10 cellular contexts compared by ENCODE assay signal in genomic region chr15:37015025-37015424, GRCh38.
A peak's percentile ranks its signal among the peaks of the same experiment; 100 is the strongest.
DNase-seq lines count a peak whose midpoint lies in the region; ATAC-seq, FAIRE-seq and TF ChIP-seq lines count a peak whose summit lies in the region.
"Had no signal": no experiment of that assay in that cellular context is flagged by ENCODE, and none has a peak within 500 bp of the region (broad histone marks: within the 10 kb centered on the region; RNA-seq: fewer than 3 reads in every experiment).

No MANE protein-coding gene starts in this region.

- no peak for FAIRE-seq in urothelium cell line (lab: Jason Lieb, UNC)

- WGBS in heart right ventricle, 2 donors, result 41 to 55% methylated on average over 9 of the region's 9 CpGs

- no peaks in the 10 kb centered on the region for H3K36me3 ChIP-seq in heart right ventricle
- H3K36me3 ChIP-seq in tibial artery, result no peaks in the 10 kb centered on the region

- DNase-seq in NCI-H1436 (lab: John Stamatoyannopoulos, UW) (peak; percentile 28), NCI-H1436 treated with DMSO at 0.1 percent for 48 hours (lab: John Stamatoyannopoulos, UW) (no peak), astrocyte of the cerebellum (ENCODE audit: low read depth) (peak; percentile 66), heart right ventricle (peak in 1 of 2 donors; percentile 21), tibial artery (no peak), urothelium cell line (ENCODE audit: low spot score) (no peak), G401 (ENCODE audit: low spot score) (no peak)
- DNase-seq: activated naive CD4-positive, alpha-beta T cell treated with Interleukin-2 at 50 U/mL for 16 hours; NCI-H2029 had no signal

- ATAC-seq in heart right ventricle, result peak; percentile 36 to 86 (median 79)
- no peak for ATAC-seq in HG02973 (IDR thresholded peaks at IDR 0.05; ENCODE audit: unreplicated experiment)

- no peaks in the 10 kb centered on the region for H3K27me3 ChIP-seq in heart right ventricle
- no peaks in the 10 kb centered on the region for H3K27me3 ChIP-seq in tibial artery

- TF ChIP-seq CTCF in astrocyte of the cerebellum (IDR thresholded peaks at IDR 0.05; ENCODE audit: low read depth, low read length, missing control alignments), result no peak
- no peak for TF ChIP-seq CTCF in heart right ventricle (IDR thresholded peaks at IDR 0.05)
- TF ChIP-seq CTCF in tibial artery (IDR thresholded peaks at IDR 0.05), result no peak

- H3K27ac ChIP-seq in heart right ventricle, result peak overlapping the region in 9 of 10 donors; percentile 5 to 89 (median 78)
- peak overlapping the region; percentile 18 to 61 for H3K27ac ChIP-seq in tibial artery

- H3K4me3 ChIP-seq in astrocyte of the cerebellum (ENCODE audit: low read depth, low read length), result no peak overlapping the region
- no peak overlapping the region for H3K4me3 ChIP-seq in heart right ventricle
- H3K4me3 ChIP-seq in tibial artery, result peak overlapping the region; percentile 32 to 38

- H3K4me1 ChIP-seq in heart right ventricle, result peaks cover 5 to 70% (median 37%) of the 10 kb centered on the region in 9 donors
- peaks cover 0 to 25% (median 10%) of the 10 kb centered on the region in 4 donors for H3K4me1 ChIP-seq in tibial artery

- in situ Hi-C loops in astrocyte of the cerebellum (cut with HindIII; ENCODE audit: low sequenced_read_pairs) (no loop called here), G401 (cut with HindIII; ENCODE audit: low sequenced_read_pairs) (no loop called here)

- no peaks in the 10 kb centered on the region for H3K9me3 ChIP-seq in heart right ventricle
- no peaks in the 10 kb centered on the region for H3K9me3 ChIP-seq in tibial artery

- intact Hi-C loops in heart right ventricle (cut with DNase I) (loop anchor here in 4 of 10 donors (5.0 to 10.0 kb wide), 3 partner anchors 77 to 82 kb away; no protein-coding TSS in a partner anchor), tibial artery (cut with DNase I; ENCODE audit: low total_unique reads) (no loop called here)

Comparison
In these comparisons a context has a peak if more than half of its experiments do, and no peak if none do; other contexts are left out.
1. DNase-seq: peak in NCI-H1436 (single experiment) and astrocyte of the cerebellum (single experiment); none in NCI-H1436 treated with DMSO at 0.1 percent for 48 hours (single experiment), tibial artery (0 of 2), urothelium cell line (single experiment) and G401 (single experiment).
2. H3K4me3 ChIP-seq: peak in tibial artery (2 of 2); none in astrocyte of the cerebellum (single experiment) and heart right ventricle (0 of 10).